In the genomic region with DNA sequence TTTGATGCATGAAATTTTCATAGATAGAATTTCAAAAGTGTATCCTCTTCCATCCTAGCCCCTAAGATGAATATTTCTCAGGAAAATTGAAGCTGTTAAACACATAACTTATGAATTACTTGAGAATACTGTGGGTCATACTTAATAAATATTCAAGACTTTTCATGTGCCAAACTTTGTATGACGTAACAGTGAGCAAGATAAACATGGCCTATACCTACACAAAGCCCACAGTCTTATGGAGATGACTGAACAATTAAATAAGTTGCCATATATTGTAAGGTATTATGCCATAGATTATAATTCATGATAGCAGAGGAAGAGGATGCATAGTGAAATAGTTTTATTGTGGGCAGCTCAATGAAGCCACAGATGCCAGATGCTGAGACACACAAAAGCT, we compare ENCODE assay signal across 33 cellular contexts.
"Had no signal": no experiment of that assay in that cellular context is flagged by ENCODE, and none has a peak within 500 bp of the region (broad histone marks: within the 10 kb centered on the region; RNA-seq: fewer than 3 reads in every experiment).

No MANE protein-coding gene starts in this region.

- H3K27me3 ChIP-seq: MG63 had no signal

- H3K36me3 ChIP-seq: MG63 had no signal

- DNase-seq: Karpas-422, Kasumi-1, MG63, MM.1S, MV-4-11, NCI-H1048, NCI-H1092, NCI-H1092 treated with DMSO at 0.1 percent for 48 hours, NCI-H1105, NCI-H1417 treated with DMSO at 0.1 percent for 48 hours, NCI-H1436, NCI-H1436 treated with DMSO at 0.1 percent for 48 hours, NCI-H146, NCI-H1694, NCI-H1694 treated with DMSO at 0.1 percent for 48 hours, NCI-H187, NCI-H187 treated with DMSO at 0.1 percent for 48 hours, NCI-H1930, NCI-H2029, NCI-H2029 treated with DMSO at 0.1 percent for 48 hours, NCI-H2081, NCI-H2081 treated with DMSO at 0.1 percent for 48 hours, NCI-H2107, NCI-H2171, NCI-H2171 treated with DMSO at 0.1 percent for 48 hours, NCI-H2227 treated with DMSO at 0.1 percent for 48 hours, NCI-H226, NCI-H345, NCI-H446, NCI-H446 treated with DMSO at 0.1 percent for 48 hours, NCI-H510A, NCI-H510A treated with DMSO at 0.1 percent for 48 hours had no signal

- H3K4me3 ChIP-seq: MG63 had no signal

- H3K9me3 ChIP-seq: MG63 had no signal

- H3K9ac ChIP-seq: KMS-11 had no signal

- H3K27ac ChIP-seq: KMS-11 had no signal

- H3K4me2 ChIP-seq: KMS-11 had no signal
